Comparison of ENCODE assay signal across 25 cellular contexts in genomic region chr2:30990736-30991135, GRCh38.
"Had no signal": no experiment of that assay in that cellular context is flagged by ENCODE, and none has a peak within 500 bp of the region (broad histone marks: within the 10 kb centered on the region; RNA-seq: fewer than 3 reads in every experiment).

No MANE protein-coding gene starts in this region.

- ATAC-seq: body of pancreas; mucosa of descending colon; natural killer cell treated with Interleukin-12 subunit alpha and Interleukin-12 subunit beta and Interleukin-15 and Interleukin-18, amount 100 ng/mL, for 72 hours; psoas muscle; stimulated activated naive CD8-positive, alpha-beta T cell treated with anti-CD3 and anti-CD28 coated beads, Interleukin-15, amount 100 ng/mL, for 72 hours; upper lobe of right lung had no signal

- H3K27me3 Mint-ChIP-seq: activated naive CD8-positive, alpha-beta T cell treated with anti-CD3 and anti-CD28 coated beads for 36 hours; natural killer cell treated with Interleukin-12 subunit alpha and Interleukin-12 subunit beta and Interleukin-15 and Interleukin-18, amount 100 ng/mL, for 72 hours; stimulated activated naive CD8-positive, alpha-beta T cell treated with anti-CD3 and anti-CD28 coated beads, Interleukin-15, amount 100 ng/mL, for 72 hours had no signal

- H3K4me3 Mint-ChIP-seq: activated naive CD4-positive, alpha-beta T cell treated with anti-CD3 and anti-CD28 coated beads for 36 hours; activated naive CD8-positive, alpha-beta T cell treated with anti-CD3 and anti-CD28 coated beads for 36 hours; natural killer cell treated with Interleukin-12 subunit alpha and Interleukin-12 subunit beta and Interleukin-15 and Interleukin-18, amount 100 ng/mL, for 72 hours; stimulated activated naive CD8-positive, alpha-beta T cell treated with anti-CD3 and anti-CD28 coated beads, Interleukin-15, amount 100 ng/mL, for 72 hours; T-helper 2 cell treated with Interferon-gamma antibody and Interleukin-4, amounts not matched to agents 5 μg/mL and 100 μg/mL, for 36 hours had no signal

- H3K36me3 Mint-ChIP-seq: activated naive CD8-positive, alpha-beta T cell treated with anti-CD3 and anti-CD28 coated beads for 36 hours; natural killer cell treated with Interleukin-12 subunit alpha and Interleukin-12 subunit beta and Interleukin-15 and Interleukin-18, amount 100 ng/mL, for 72 hours had no signal

- H3K9me3 ChIP-seq: adrenal gland, body of pancreas, esophagus muscularis mucosa, left ventricle myocardium inferior, mucosa of descending colon, neutrophil, psoas muscle, spleen, upper lobe of right lung had no signal

- H3K4me1 ChIP-seq: adrenal gland, body of pancreas, psoas muscle, spleen, upper lobe of right lung had no signal

- H3K27ac Mint-ChIP-seq: activated naive CD4-positive, alpha-beta T cell treated with anti-CD3 and anti-CD28 coated beads for 36 hours; activated naive CD8-positive, alpha-beta T cell treated with anti-CD3 and anti-CD28 coated beads for 36 hours; natural killer cell treated with Interleukin-12 subunit alpha and Interleukin-12 subunit beta and Interleukin-15 and Interleukin-18, amount 100 ng/mL, for 72 hours; stimulated activated naive CD8-positive, alpha-beta T cell treated with anti-CD3 and anti-CD28 coated beads, Interleukin-15, amount 100 ng/mL, for 72 hours; T-helper 2 cell treated with Interferon-gamma antibody and Interleukin-4, amounts not matched to agents 5 μg/mL and 100 μg/mL, for 36 hours had no signal

- FAIRE-seq: islet of Langerhans had no signal

- H3K4me3 ChIP-seq: adrenal gland, body of pancreas, esophagus muscularis mucosa, left ventricle myocardium inferior, lung, mucosa of descending colon, psoas muscle, spleen, upper lobe of right lung had no signal

- H3K9me3 Mint-ChIP-seq: activated naive CD4-positive, alpha-beta T cell treated with anti-CD3 and anti-CD28 coated beads for 36 hours; activated naive CD8-positive, alpha-beta T cell treated with anti-CD3 and anti-CD28 coated beads for 36 hours; natural killer cell treated with Interleukin-12 subunit alpha and Interleukin-12 subunit beta and Interleukin-15 and Interleukin-18, amount 100 ng/mL, for 72 hours; stimulated activated naive CD8-positive, alpha-beta T cell treated with anti-CD3 and anti-CD28 coated beads, Interleukin-15, amount 100 ng/mL, for 72 hours; T-helper 2 cell treated with Interferon-gamma antibody and Interleukin-4, amounts not matched to agents 5 μg/mL and 100 μg/mL, for 36 hours had no signal

- DNase-seq: activated CD4-positive, alpha-beta T cell treated with anti-CD3 and anti-CD28 coated beads for 4 hours; activated CD4-positive, alpha-beta T cell treated with anti-CD3 and anti-CD28 coated beads, Interleukin-2, amount 50 U/mL, for 4 hours; activated effector memory CD4-positive, alpha-beta T cell treated with Interleukin-2 at 50 U/mL for 16 hours; activated naive CD4-positive, alpha-beta T cell treated with anti-CD3 and anti-CD28 coated beads for 36 hours; activated naive CD8-positive, alpha-beta T cell treated with anti-CD3 and anti-CD28 coated beads for 36 hours; adrenal gland; aorta; body of pancreas; cortex of kidney; foreskin melanocyte; left ventricle myocardium inferior; mucosa of descending colon; psoas muscle; spleen; stimulated activated CD4-positive, alpha-beta T cell treated with anti-CD3 and anti-CD28 coated beads, Interleukin-2, amount 100 ng/mL, for 48 hours; stimulated activated naive CD8-positive, alpha-beta T cell treated with anti-CD3 and anti-CD28 coated beads, Interleukin-15, amount 100 ng/mL, for 72 hours; substantia nigra; T-helper 1 cell; upper lobe of right lung had no signal

- H3K36me3 ChIP-seq: adrenal gland, esophagus muscularis mucosa, left ventricle myocardium inferior, neutrophil, upper lobe of right lung had no signal

- H3K4me1 Mint-ChIP-seq: activated naive CD8-positive, alpha-beta T cell treated with anti-CD3 and anti-CD28 coated beads for 36 hours; stimulated activated naive CD8-positive, alpha-beta T cell treated with anti-CD3 and anti-CD28 coated beads, Interleukin-15, amount 100 ng/mL, for 72 hours had no signal

- H3K27me3 ChIP-seq: adrenal gland, body of pancreas, neutrophil, spleen, upper lobe of right lung had no signal

- H3K27ac ChIP-seq: adrenal gland, body of pancreas, esophagus muscularis mucosa, left ventricle myocardium inferior, neutrophil, psoas muscle, spleen, upper lobe of right lung had no signal
